Comparison of ENCODE assay signal across 22 cellular contexts in genomic region chr17:43068570-43069367, GRCh38. TPM values are rescaled to one million over a fixed set of nuclear protein-coding genes. Genes with fewer than 3 reads are reported as not detected.
DNase-seq lines count a peak whose midpoint lies in the region; ATAC-seq, FAIRE-seq and TF ChIP-seq lines count a peak whose summit lies in the region.
"Had no signal": no experiment of that assay in that cellular context is flagged by ENCODE, and none has a peak within 500 bp of the region (broad histone marks: within the 10 kb centered on the region; RNA-seq: fewer than 3 reads in every experiment).

No MANE protein-coding gene starts in this region.

- TF ChIP-seq EP300 in A549 (IDR thresholded peaks at IDR 0.05), result no peak

- no peak for TF ChIP-seq RAD21 in A549 (conservative IDR thresholded peaks at IDR 0.05 in 1 of 2, IDR thresholded peaks at IDR 0.05 in 1 of 2)

- peak overlapping the region in 3 of 5 experiments; percentile 26 to 47 (median 43) for H3K4me3 Mint-ChIP-seq in brain
- H3K4me3 Mint-ChIP-seq: activated naive CD4-positive, alpha-beta T cell treated with anti-CD3 and anti-CD28 coated beads for 36 hours; IgD-negative memory B cell; neural progenitor cell; stimulated activated effector memory CD8-positive, alpha-beta T cell treated with anti-CD3 and anti-CD28 coated beads, Interleukin-12 subunit alpha, Interleukin-12 subunit beta, amount 100 ng/mL, for 72 hours; T-helper 1 cell treated with Interleukin-12 subunit alpha and Interleukin-12 subunit beta and Interleukin-4 antibody, amounts not matched to agents 30 μg/mL and 1 μg/mL, for 36 hours had no signal

- CTCF ChIA-PET in A549 (lab: Yijun Ruan, JAX), result interaction anchor here (0.7 to 1.2 kb wide), 5 partner anchors 12 to 93 kb away, joined by 3 read pairs; partner anchors contain the start of gene RPL27

- H4K20me1 ChIP-seq in hepatocyte (ENCODE audit: insufficient read depth, poor library complexity, severe bottlenecking), result no peaks in the 10 kb centered on the region

- 93% methylated on average over 6 of the region's 6 CpGs for WGBS in A549 (ENCODE audit: missing lambda C conversion rate)
- 89% methylated on average over 6 of the region's 6 CpGs for WGBS in hepatocyte (ENCODE audit: low lambda C conversion rate, missing lambda C conversion rate)

- TF ChIP-seq CTCF in A549 (IDR thresholded peaks at IDR 0.05), result no peak
- TF ChIP-seq CTCF in brain (conservative IDR thresholded peaks at IDR 0.05), result no peak
- TF ChIP-seq CTCF in hepatocyte (IDR thresholded peaks at IDR 0.05; ENCODE audit: poor library complexity), result no peak

- peak in 1 of 2 experiments; percentile 22 for DNase-seq in A549 (ENCODE audit: low read depth in 1 of 2, low spot score in 1 of 2)
- peak; percentile 4 for DNase-seq in LHCN-M2 (ENCODE audit: low read depth)
- peak; percentile 9 for DNase-seq in hepatocyte (ENCODE audit: low spot score)
- no peak for DNase-seq in GM12891 (ENCODE audit: insufficient read length, low spot score)
- no peak for DNase-seq in SKM-1 treated with dmso at 0.1 percent for 144 hours (lab: John Stamatoyannopoulos, UW; ENCODE audit: unreplicated experiment)
- no peak for DNase-seq in ACHN
- DNase-seq: activated naive CD4-positive, alpha-beta T cell treated with anti-CD3 and anti-CD28 coated beads for 36 hours; C1 segment of cervical spinal cord; cortex of kidney; foreskin keratinocyte; mucosa of descending colon; NCI-H1092 treated with DMSO at 0.1 percent for 48 hours; NCI-H524 treated with DMSO at 0.1 percent for 48 hours; SHP77 had no signal

- H3K27me3 ChIP-seq in hepatocyte, result no peaks in the 10 kb centered on the region
- H3K27me3 ChIP-seq: foreskin keratinocyte, neural progenitor cell had no signal

- peaks cover 9% of the 10 kb centered on the region; the same call in 1 of the 3 replicates for H3K4me1 ChIP-seq in A549
- H3K4me1 ChIP-seq in hepatocyte (ENCODE audit: insufficient read depth), result no peaks in the 10 kb centered on the region
- H3K4me1 ChIP-seq: foreskin keratinocyte, neural progenitor cell had no signal

- ATAC-seq in A549, result peak; percentile 50 to 52; a peak in 3 of 6 replicates
- ATAC-seq in GM21786 (IDR thresholded peaks at IDR 0.05; ENCODE audit: unreplicated experiment), result no peak
- ATAC-seq: foreskin keratinocyte; mucosa of descending colon; stimulated activated effector memory CD8-positive, alpha-beta T cell treated with anti-CD3 and anti-CD28 coated beads, Interleukin-12 subunit alpha, Interleukin-12 subunit beta, amount 100 ng/mL, for 72 hours had no signal

- H2AFZ ChIP-seq in hepatocyte, result no peak overlapping the region
- H2AFZ ChIP-seq: neural progenitor cell had no signal

- H3K9me3 ChIP-seq in A549 (no peaks in the 10 kb centered on the region), hepatocyte (ENCODE audit: low read depth) (no peaks in the 10 kb centered on the region)
- H3K9me3 ChIP-seq: HAP-1, mucosa of descending colon had no signal

- H3K4me2 ChIP-seq in A549, result no peak overlapping the region; the same call in 2 of the 3 replicates
- H3K4me2 ChIP-seq in hepatocyte, result no peak overlapping the region
- H3K4me2 ChIP-seq: neural progenitor cell had no signal

- TF ChIP-seq POLR2A in A549 (IDR thresholded peaks at IDR 0.05; ENCODE audit: low read length) (no peak), GM12891 (IDR thresholded peaks at IDR 0.05; ENCODE audit: low read depth, low read length) (no peak)

- no peaks in the 10 kb centered on the region for H3K79me2 ChIP-seq in hepatocyte

- H3K27ac Mint-ChIP-seq in brain, result peak overlapping the region; percentile 41 to 93 (median 62)
- H3K27ac Mint-ChIP-seq: activated naive CD4-positive, alpha-beta T cell treated with anti-CD3 and anti-CD28 coated beads for 36 hours; IgD-negative memory B cell; neural progenitor cell; stimulated activated effector memory CD8-positive, alpha-beta T cell treated with anti-CD3 and anti-CD28 coated beads, Interleukin-12 subunit alpha, Interleukin-12 subunit beta, amount 100 ng/mL, for 72 hours; T-helper 1 cell treated with Interleukin-12 subunit alpha and Interleukin-12 subunit beta and Interleukin-4 antibody, amounts not matched to agents 30 μg/mL and 1 μg/mL, for 36 hours had no signal

- FAIRE-seq in A549 (lab: Jason Lieb, UNC) (peak; percentile 39), GM12891 (lab: Jason Lieb, UNC) (no peak)
- FAIRE-seq: endothelial cell of umbilical vein had no signal

- POLR2A ChIA-PET in A549 (lab: Yijun Ruan, JAX), result no interaction called here

- peaks cover 15% of the 10 kb centered on the region for H3K4me1 Mint-ChIP-seq in brain
- H3K4me1 Mint-ChIP-seq: IgD-negative memory B cell; stimulated activated effector memory CD8-positive, alpha-beta T cell treated with anti-CD3 and anti-CD28 coated beads, Interleukin-12 subunit alpha, Interleukin-12 subunit beta, amount 100 ng/mL, for 72 hours had no signal

- no peaks in the 10 kb centered on the region for H3K9me2 ChIP-seq in hepatocyte (replicated peaks; ENCODE audit: insufficient read depth)

- no peaks in the 10 kb centered on the region for H3K36me3 ChIP-seq in hepatocyte (replicated peaks; ENCODE audit: insufficient read depth, low read depth)

- no peaks in the 10 kb centered on the region for H3K27me3 Mint-ChIP-seq in brain
- H3K27me3 Mint-ChIP-seq: IgD-negative memory B cell had no signal

- no peak overlapping the region for H3K4me3 ChIP-seq in A549
- H3K4me3 ChIP-seq in hepatocyte, result no peak overlapping the region
- H3K4me3 ChIP-seq: HAP-1, mucosa of descending colon, neural progenitor cell had no signal

- no peaks in the 10 kb centered on the region for H3K9me3 Mint-ChIP-seq in brain
- H3K9me3 Mint-ChIP-seq: activated naive CD4-positive, alpha-beta T cell treated with anti-CD3 and anti-CD28 coated beads for 36 hours; IgD-negative memory B cell; neural progenitor cell; stimulated activated effector memory CD8-positive, alpha-beta T cell treated with anti-CD3 and anti-CD28 coated beads, Interleukin-12 subunit alpha, Interleukin-12 subunit beta, amount 100 ng/mL, for 72 hours; T-helper 1 cell treated with Interleukin-12 subunit alpha and Interleukin-12 subunit beta and Interleukin-4 antibody, amounts not matched to agents 30 μg/mL and 1 μg/mL, for 36 hours had no signal

- peak overlapping the region in 1 of 2 experiments; percentile 34; a peak in 3 of 6 replicates for H3K27ac ChIP-seq in A549
- H3K27ac ChIP-seq in hepatocyte, result no peak overlapping the region
- H3K27ac ChIP-seq: foreskin keratinocyte, neural progenitor cell had no signal

- H3K36me3 Mint-ChIP-seq in brain, result peaks cover 4% of the 10 kb centered on the region

- in situ Hi-C loops in ACHN (cut with HindIII; ENCODE audit: low pct_ligation_motif_present, low pct_unique_long_range_greater_than_20kb, low sequenced_read_pairs), result no loop called here

TF ChIP-seq in A549, 52 proteins besides CTCF, POLR2A, EP300 and RAD21:
- TF ChIP-seq ZC3H11A (IDR thresholded peaks at IDR 0.05), result no peak
- peak; percentile 75 to 83 for TF ChIP-seq CEBPB (IDR thresholded peaks at IDR 0.05)

TF ChIP-seq in GM12891, 5 proteins besides CTCF, POLR2A, EP300 and RAD21:
- TF ChIP-seq POU2F2 (IDR thresholded peaks at IDR 0.05; ENCODE audit: low read depth, low read length) (no peak), POLR2AphosphoS5 (IDR thresholded peaks at IDR 0.05; ENCODE audit: low read depth, low read length) (no peak), PAX5 (IDR thresholded peaks at IDR 0.05; ENCODE audit: insufficient read depth, low read length, severe bottlenecking) (no peak), SPI1 (IDR thresholded peaks at IDR 0.05; ENCODE audit: low read depth, low read length) (no peak), TAF1 (IDR thresholded peaks at IDR 0.05; ENCODE audit: low read depth, low read length) (no peak)

RNA-seq across cellular contexts. Expression of gene RND2, which starts 43.7 kb away (rescaled TPM):
- 0.19 and 0.33 TPM in 2 replicates for polyA plus RNA-seq in A549 (2011; rRNA removed)
- polyA plus RNA-seq in A549 (2012; cell fraction: cytosol; rRNA removed), result 0.19 and 0.21 TPM in 2 replicates
- polyA plus RNA-seq in A549 (2012; cell fraction: nucleus; rRNA removed), result 0.11 and 0.17 TPM in 2 replicates
- 0.14 to 0.37 TPM (median 0.28 TPM) in 3 replicates for polyA plus RNA-seq in A549 (2017; fragmentation: RNase III; extraction: RNeasy Plus Mini Kit Qiagen cat#74134 plus additional on column Dnase treatment)
- polyA minus RNA-seq in A549 (2011; rRNA and poly(A)+ RNA removed), result 0.44 TPM in 1 of 2 replicates, not detected in the other
- total RNA-seq in LHCN-M2 (2014; rRNA removed), result 0.06 TPM in 1 of 2 replicates, not detected in the other
- 0.06 TPM for polyA plus RNA-seq in LHCN-M2 (2012)
- polyA plus RNA-seq in brain (ENCODE audit: insufficient read depth, low read depth, low replicate concordance), result 30.3 TPM
- total RNA-seq in hepatocyte, result 4.6 and 6.3 TPM in 2 replicates
- 2.6 and 3.2 TPM in 2 replicates for polyA plus RNA-seq in hepatocyte
- 0.08 TPM for polyA plus RNA-seq in GM12891 (2012; ENCODE audit: low read depth, missing spikeins)
- total RNA-seq: activated naive CD4-positive, alpha-beta T cell treated with anti-CD3 and anti-CD28 coated beads for 36 hours had no signal

RNA-seq across cellular contexts. Expression of gene VAT1, which starts 46.6 kb away (rescaled TPM):
- 167 and 169 TPM in 2 replicates for polyA plus RNA-seq in A549 (2011; rRNA removed)
- 104 and 139 TPM in 2 replicates for polyA plus RNA-seq in A549 (2012; cell fraction: cytosol; rRNA removed)
- 110 and 117 TPM in 2 replicates for polyA plus RNA-seq in A549 (2012; cell fraction: nucleus; rRNA removed)
- polyA plus RNA-seq in A549 (2017; fragmentation: RNase III; extraction: RNeasy Plus Mini Kit Qiagen cat#74134 plus additional on column Dnase treatment), result 117 to 153 TPM (median 149 TPM) in 3 replicates
- 299 and 364 TPM in 2 replicates for polyA minus RNA-seq in A549 (2011; rRNA and poly(A)+ RNA removed)
- 248 and 297 TPM in 2 replicates for total RNA-seq in LHCN-M2 (2014; rRNA removed)
- polyA plus RNA-seq in LHCN-M2 (2012), result 600 TPM
- 594 TPM for polyA plus RNA-seq in brain (ENCODE audit: insufficient read depth, low read depth, low replicate concordance)
- total RNA-seq in hepatocyte, result 181 and 207 TPM in 2 replicates
- 219 and 251 TPM in 2 replicates for polyA plus RNA-seq in hepatocyte
- polyA plus RNA-seq in GM12891 (2012; ENCODE audit: low read depth, missing spikeins), result 13.0 TPM

RNA-seq across cellular contexts. Expression of gene BRCA1, which starts 56.4 kb away (rescaled TPM):
- polyA plus RNA-seq in A549 (2011; rRNA removed), result 62.5 and 71.8 TPM in 2 replicates
- polyA plus RNA-seq in A549 (2012; cell fraction: cytosol; rRNA removed), result 47.2 and 49.5 TPM in 2 replicates
- 73.7 and 88.4 TPM in 2 replicates for polyA plus RNA-seq in A549 (2012; cell fraction: nucleus; rRNA removed)
- polyA plus RNA-seq in A549 (2017; fragmentation: RNase III; extraction: RNeasy Plus Mini Kit Qiagen cat#74134 plus additional on column Dnase treatment), result 41.0 to 45.5 TPM (median 41.6 TPM) in 3 replicates
- 107 and 122 TPM in 2 replicates for polyA minus RNA-seq in A549 (2011; rRNA and poly(A)+ RNA removed)
- total RNA-seq in LHCN-M2 (2014; rRNA removed), result 41.6 and 52.5 TPM in 2 replicates
- polyA plus RNA-seq in LHCN-M2 (2012), result 7.0 TPM
- 10.1 TPM for polyA plus RNA-seq in brain (ENCODE audit: insufficient read depth, low read depth, low replicate concordance)
- total RNA-seq in hepatocyte, result 4.8 and 8.0 TPM in 2 replicates
- 6.2 and 7.0 TPM in 2 replicates for polyA plus RNA-seq in hepatocyte
- polyA plus RNA-seq in GM12891 (2012; ENCODE audit: low read depth, missing spikeins), result 19.3 TPM

Comparison
In these comparisons a context has a peak if more than half of its experiments do, and no peak if none do; other contexts are left out.
1. DNase-seq: peak in LHCN-M2 (single experiment) and hepatocyte (single experiment); none in GM12891 (single experiment), SKM-1 treated with dmso at 0.1 percent for 144 hours (single experiment) and ACHN (single experiment).